21 cellular contexts compared by ENCODE assay signal in the genomic region with DNA sequence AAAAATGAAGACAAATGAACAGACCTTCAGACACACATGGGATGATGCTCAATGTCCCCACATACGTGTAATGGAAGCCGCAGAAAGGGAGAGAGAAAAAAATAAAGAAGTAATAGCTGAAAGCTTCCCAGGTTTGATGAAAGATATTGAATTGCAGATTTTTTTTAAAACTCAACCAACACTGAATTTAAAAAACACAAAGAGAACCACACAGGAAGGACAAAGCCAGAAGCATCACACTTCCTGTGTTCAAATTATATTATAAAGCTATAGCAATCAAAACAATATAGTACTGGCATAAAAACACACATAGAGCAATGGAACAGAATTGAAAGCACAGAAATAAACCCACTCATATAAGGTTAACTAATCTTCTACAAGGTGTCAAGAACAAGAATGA. TPM values are rescaled to one million over a fixed set of nuclear protein-coding genes. Genes with fewer than 3 reads are reported as not detected.
"Had no signal": no experiment of that assay in that cellular context is flagged by ENCODE, and none has a peak within 500 bp of the region (broad histone marks: within the 10 kb centered on the region; RNA-seq: fewer than 3 reads in every experiment).

No MANE protein-coding gene starts in this region.

- ATAC-seq: gastroesophageal sphincter; heart left ventricle; left cardiac atrium; pancreas; psoas muscle; right cardiac atrium; stimulated activated naive CD8-positive, alpha-beta T cell treated with anti-CD3 and anti-CD28 coated beads, Interleukin-15, Interleukin-2, amounts not matched to agents 100 U/mL and 50 U/mL, for 24 hours had no signal

- H3K27me3 Mint-ChIP-seq: activated T-cell treated with anti-CD3 and anti-CD28 coated beads, Interleukin-2, amount 50 U/mL, for 24 hours had no signal

- H3K9me3 Mint-ChIP-seq: memory B cell, nephron progenitor cell had no signal

- H3K27ac Mint-ChIP-seq: activated naive CD4-positive, alpha-beta T cell treated with anti-CD3 and anti-CD28 coated beads for 36 hours; activated T-cell treated with anti-CD3 and anti-CD28 coated beads, Interleukin-2, amount 50 U/mL, for 24 hours; memory B cell; nephron progenitor cell had no signal

- DNase-seq: activated CD4-positive, alpha-beta T cell treated with anti-CD3 and anti-CD28 coated beads, Interleukin-2, amount 50 U/mL, for 48 hours; activated CD4-positive, CD25-positive, alpha-beta regulatory T cell treated with anti-CD3 and anti-CD28 coated beads, Interleukin-2, amount 50 U/mL, for 72 hours; activated naive CD4-positive, alpha-beta T cell treated with anti-CD3 and anti-CD28 coated beads for 36 hours; activated T-cell treated with anti-CD3 and anti-CD28 coated beads, Interleukin-2, amount 50 U/mL, for 24 hours; amniotic stem cell; cerebellar nuclear complex; esophagus squamous epithelium; heart left ventricle; islet precursor cell; left cardiac atrium; nephron progenitor cell; pancreas; psoas muscle; right cardiac atrium; stimulated activated CD4-positive, alpha-beta T cell treated with anti-CD3 and anti-CD28 coated beads, Interleukin-4, amount 100 ng/mL, for 4 hours; stimulated activated naive CD8-positive, alpha-beta T cell treated with anti-CD3 and anti-CD28 coated beads, Interleukin-15, Interleukin-2, amounts not matched to agents 100 U/mL and 50 U/mL, for 24 hours; upper lobe of left lung had no signal

- H3K36me3 Mint-ChIP-seq: memory B cell had no signal

- H3K4me3 Mint-ChIP-seq: activated naive CD4-positive, alpha-beta T cell treated with anti-CD3 and anti-CD28 coated beads for 36 hours; activated T-cell treated with anti-CD3 and anti-CD28 coated beads, Interleukin-2, amount 50 U/mL, for 24 hours; memory B cell; nephron progenitor cell had no signal

RNA-seq across cellular contexts. Expression of a gene that starts 26.5 kb away (rescaled TPM):
- total RNA-seq: heart left ventricle, left cardiac atrium, psoas muscle, right cardiac atrium, SJSA1, subcutaneous adipose tissue had no signal
